Comparison of ENCODE assay signal across 1 cellular context in genomic region chr1:26233903-26234643, GRCh38.
A peak's percentile ranks its signal among the peaks of the same experiment; 100 is the strongest.
TF ChIP-seq lines count a peak whose summit lies in the region.

Gene CEP85, plus strand, starts transcription at chr1:26234200. Its CDS starts 5,584 bp downstream, at chr1:26239784.

TF ChIP-seq in HepG2, 621 proteins besides CTCF, POLR2A, EP300 and RAD21 (continued from another document and continues in another):
- TF ChIP-seq TRAFD1 (CRISPR knock-in tag; IDR thresholded peaks at IDR 0.05; ENCODE audit: borderline replicate concordance) (no peak), SAFB2 (CRISPR knock-in tag; IDR thresholded peaks at IDR 0.05; ENCODE audit: borderline replicate concordance, low read depth) (no peak), LBX2 (CRISPR knock-in tag; IDR thresholded peaks at IDR 0.05; ENCODE audit: borderline replicate concordance) (no peak), STAT5B (CRISPR knock-in tag; IDR thresholded peaks at IDR 0.05) (no peak), ZNF883 (CRISPR knock-in tag; IDR thresholded peaks at IDR 0.05; ENCODE audit: not compliant biosample characterization) (peak; percentile 47), MLLT10 (CRISPR knock-in tag; IDR thresholded peaks at IDR 0.05) (no peak), ZNF18 (CRISPR knock-in tag; IDR thresholded peaks at IDR 0.05; ENCODE audit: insufficient replicate concordance) (no peak), NCOA5 (CRISPR knock-in tag; IDR thresholded peaks at IDR 0.05) (no peak), ZFX (CRISPR knock-in tag; IDR thresholded peaks at IDR 0.05; ENCODE audit: low read depth) (peak; percentile 93), ZMYM4 (CRISPR knock-in tag; IDR thresholded peaks at IDR 0.05) (peak; percentile 59; the same call in 1 of the 2 replicates), NBN (conservative IDR thresholded peaks at IDR 0.05) (no peak), CREM (IDR thresholded peaks at IDR 0.05) (peak; percentile 59), CREM (CRISPR knock-in tag; IDR thresholded peaks at IDR 0.05) (no peak), SAP130 (CRISPR knock-in tag; IDR thresholded peaks at IDR 0.05; ENCODE audit: low read depth) (peak; percentile 80), ZNF768 (CRISPR knock-in tag; IDR thresholded peaks at IDR 0.05) (peak; percentile 56), RARG (CRISPR knock-in tag; IDR thresholded peaks at IDR 0.05; ENCODE audit: low read depth) (no peak), MAFF (IDR thresholded peaks at IDR 0.05; ENCODE audit: low read depth, low read length) (no peak), ZNF30 (CRISPR knock-in tag; IDR thresholded peaks at IDR 0.05) (no peak), ZNF530 (CRISPR knock-in tag; IDR thresholded peaks at IDR 0.05; ENCODE audit: low read depth) (no peak), HES4 (CRISPR knock-in tag; IDR thresholded peaks at IDR 0.05; ENCODE audit: borderline replicate concordance) (peak; percentile 79), ZNF850 (CRISPR knock-in tag; conservative IDR thresholded peaks at IDR 0.05) (no peak), ZNF703 (CRISPR knock-in tag; IDR thresholded peaks at IDR 0.05; ENCODE audit: borderline replicate concordance) (no peak), ZNF574 (CRISPR knock-in tag; IDR thresholded peaks at IDR 0.05) (no peak; the same call in none of the 2 replicates), RFX5 (IDR thresholded peaks at IDR 0.05; ENCODE audit: low read depth, low read length) (peak; percentile 17; the same call in 1 of the 2 replicates), NFIC (IDR thresholded peaks at IDR 0.05; ENCODE audit: low read length) (no peak), ZNF7 (CRISPR knock-in tag; IDR thresholded peaks at IDR 0.05) (no peak), MXI1 (IDR thresholded peaks at IDR 0.05; ENCODE audit: borderline replicate concordance, low read depth, low read length) (peak; percentile 81; the same call in 1 of the 3 replicates), ZSCAN21 (CRISPR knock-in tag; IDR thresholded peaks at IDR 0.05; ENCODE audit: borderline replicate concordance) (peak; percentile 42; the same call in 1 of the 2 replicates), SMYD3 (CRISPR knock-in tag; IDR thresholded peaks at IDR 0.05) (0 out of 2 replicates have a peak, but pooled peaks have one; percentile 48), ZBTB2 (CRISPR knock-in tag; IDR thresholded peaks at IDR 0.05; ENCODE audit: low read depth) (0 out of 2 replicates have a peak, but pooled peaks have one; percentile 34), STAT6 (CRISPR knock-in tag; IDR thresholded peaks at IDR 0.05; ENCODE audit: borderline replicate concordance) (peak; percentile 18; the same call in 1 of the 2 replicates), SMAD3 (CRISPR knock-in tag; IDR thresholded peaks at IDR 0.05) (no peak; the same call in 1 of the 2 replicates), ZNF737 (CRISPR knock-in tag; IDR thresholded peaks at IDR 0.05; ENCODE audit: borderline replicate concordance) (peak; percentile 89; the same call in 1 of the 2 replicates), EZH2 (conservative IDR thresholded peaks at IDR 0.05; ENCODE audit: low read depth, low read length) (no peak), ZNF572 (CRISPR knock-in tag; IDR thresholded peaks at IDR 0.05) (peak; percentile 83), ZNF337 (CRISPR knock-in tag; IDR thresholded peaks at IDR 0.05; ENCODE audit: borderline replicate concordance, low read depth) (peak; percentile 55; the same call in 1 of the 2 replicates), ZBTB4 (CRISPR knock-in tag; IDR thresholded peaks at IDR 0.05; ENCODE audit: borderline replicate concordance) (peak; percentile 52), SKIL (CRISPR knock-in tag; IDR thresholded peaks at IDR 0.05; ENCODE audit: borderline replicate concordance) (no peak; the same call in 1 of the 2 replicates), NR3C1 (CRISPR knock-in tag; IDR thresholded peaks at IDR 0.05) (no peak), HNF4G (IDR thresholded peaks at IDR 0.05; ENCODE audit: borderline replicate concordance, low read depth, low read length) (no peak; the same call in 1 of the 2 replicates), HNF4G (CRISPR knock-in tag; IDR thresholded peaks at IDR 0.05; ENCODE audit: borderline replicate concordance, low read depth) (no peak), ZNF713 (CRISPR knock-in tag; IDR thresholded peaks at IDR 0.05) (no peak), SIX4 (CRISPR knock-in tag; IDR thresholded peaks at IDR 0.05) (no peak), BRCA1 (CRISPR knock-in tag; IDR thresholded peaks at IDR 0.05) (no peak), CHD4 (IDR thresholded peaks at IDR 0.05; ENCODE audit: borderline replicate concordance, low read length) (no peak), ZBTB8A (CRISPR knock-in tag; IDR thresholded peaks at IDR 0.05; ENCODE audit: borderline replicate concordance, low read depth) (no peak), NFE2L2 (IDR thresholded peaks at IDR 0.05; ENCODE audit: low read length) (no peak), SALL2 (CRISPR knock-in tag; IDR thresholded peaks at IDR 0.05) (no peak; the same call in 1 of the 2 replicates), CENPX (CRISPR knock-in tag; IDR thresholded peaks at IDR 0.05) (no peak), NFE2 (CRISPR knock-in tag; IDR thresholded peaks at IDR 0.05) (no peak), ZNF746 (CRISPR knock-in tag; IDR thresholded peaks at IDR 0.05) (peak; percentile 76; the same call in 1 of the 2 replicates), EEA1 (CRISPR knock-in tag; IDR thresholded peaks at IDR 0.05; ENCODE audit: borderline replicate concordance) (no peak)
